In genomic region chr11:83193315-83194283, GRCh38 we compare ENCODE assay signal across 8 cellular contexts. TPM values are rescaled to one million over a fixed set of nuclear protein-coding genes. Genes with fewer than 3 reads are reported as not detected.
DNase-seq lines count a peak whose midpoint lies in the region; ATAC-seq and TF ChIP-seq lines count a peak whose summit lies in the region.

ANKRD42 (plus strand) TSS chr11:83193712; CDS start chr11:83194671, 959 bp downstream.

- TF ChIP-seq EP300 in upper lobe of left lung (IDR thresholded peaks at IDR 0.05): peak in 3 of 4 donors; percentile 42 to 72 (median 70)

- peaks cover 0 to 41% (median 23%) of the 10 kb centered on the region in 9 donors for H3K36me3 ChIP-seq in heart right ventricle
- H3K36me3 ChIP-seq in upper lobe of left lung: peaks cover 0 to 37% (median 19%) of the 10 kb centered on the region in 4 donors

- H3K9me3 ChIP-seq in heart right ventricle (no peaks in the 10 kb centered on the region), upper lobe of left lung (no peaks in the 10 kb centered on the region)

- TF ChIP-seq POLR2A in upper lobe of left lung (IDR thresholded peaks at IDR 0.05): peak in 3 of 4 donors; percentile 47 to 89 (median 85)

- WGBS in adipose tissue, 3 donors: 0% methylated on average over 67 of the region's 67 CpGs
- WGBS in heart right ventricle, 2 donors: 0 to 1% methylated on average over 67 of the region's 67 CpGs
- 0% methylated on average over 60 to 67 of the region's 67 CpGs for WGBS in upper lobe of left lung, 2 donors

- DNase-seq in GM12865 (ENCODE audit: low read depth) (peak; percentile 91), NCI-H1417 (lab: John Stamatoyannopoulos, UW) (peak; percentile 93 to 98 (median 94)), SW 1271 (lab: John Stamatoyannopoulos, UW) (peak; percentile 91 to 97), heart right ventricle (peak; percentile 88 to 96), posterior cingulate gyrus (peak; percentile 85 to 99 (median 93)), upper lobe of left lung (peak; percentile 92 to 96)

- ATAC-seq in HG02759 (IDR thresholded peaks at IDR 0.05; ENCODE audit: unreplicated experiment) (peak; percentile 91), heart right ventricle (peak; percentile 97 to 99 (median 98)), upper lobe of left lung (ENCODE audit: low FRiP score in 2 of 2) (peak; percentile 95 to 97)

- H3K4me1 ChIP-seq in heart right ventricle: peaks cover 7 to 39% (median 30%) of the 10 kb centered on the region in 9 donors
- peaks cover 22 to 44% (median 31%) of the 10 kb centered on the region in 4 donors for H3K4me1 ChIP-seq in upper lobe of left lung

- no peak for TF ChIP-seq CTCF in GM12865 (IDR thresholded peaks at IDR 0.05; ENCODE audit: insufficient read depth, low read depth, low read length, missing control alignments)
- no peak for TF ChIP-seq CTCF in heart right ventricle (IDR thresholded peaks at IDR 0.05)
- peak in 4 of 6 experiments; percentile 13 to 23 (median 18) for TF ChIP-seq CTCF in upper lobe of left lung (IDR thresholded peaks at IDR 0.05)

- H3K27me3 ChIP-seq in heart right ventricle (no peaks in the 10 kb centered on the region), upper lobe of left lung (no peaks in the 10 kb centered on the region)

- H3K4me3 ChIP-seq in GM12865 (ENCODE audit: low read depth, low read length) (peak within 1 kb of the TSS; percentile 70), heart right ventricle (peak within 1 kb of the TSS; percentile 63 to 90 (median 80)), upper lobe of left lung (peak within 1 kb of the TSS; percentile 71 to 80 (median 75))

- intact Hi-C loops in heart right ventricle (cut with DNase I) (loop anchor here in 7 of 10 donors (2.0 to 10.0 kb wide), 10 partner anchors 35 to 293 kb away; partner anchors contain the start of genes DDIAS (in 4 of the 7), PRCP (in 4 of the 7), PCF11 (in 3 of the 7) and RAB30 (in 2 of the 7)), posterior cingulate gyrus (cut with DNase I) (loop anchor here (1.0 to 5.0 kb wide), 4 partner anchors 36 to 291 kb away; partner anchors contain the start of genes CCDC90B, DDIAS, PCF11 and PRCP)

- peak within 1 kb of the TSS; percentile 75 for H3K27ac ChIP-seq in adipose tissue (ENCODE audit: low read depth, low read length)
- peak within 1 kb of the TSS; percentile 37 to 96 (median 90) for H3K27ac ChIP-seq in heart right ventricle
- H3K27ac ChIP-seq in upper lobe of left lung: peak within 1 kb of the TSS; percentile 87 to 94 (median 92)

RNA-seq across cellular contexts. Expression of gene ANKRD42, which starts in this region (rescaled TPM):
- 1 to 10 TPM; 4.1 to 7.3 (median 4.9) TPM for polyA plus RNA-seq in adipose tissue
- total RNA-seq in heart right ventricle: 10 to 100 TPM in 1 of 10 donors, 1 to 10 TPM in 9; 3.7 to 10.7 (median 6.4) TPM
- 1 to 10 TPM; 2.0 to 3.3 TPM for polyA plus RNA-seq in heart right ventricle
- 10 to 100 TPM; 11.1 to 30.4 (median 15.4) TPM for total RNA-seq in upper lobe of left lung

Comparison
In these comparisons a context has a peak if more than half of its experiments do, and no peak if none do; other contexts are left out.
1. Peak in every context shown above with its lines: DNase-seq, ATAC-seq, H3K4me3 ChIP-seq and H3K27ac ChIP-seq.
2. CTCF ChIP-seq: peak in upper lobe of left lung (4 of 6); none in GM12865 (single experiment) and heart right ventricle (0 of 9).